In the genomic region with DNA sequence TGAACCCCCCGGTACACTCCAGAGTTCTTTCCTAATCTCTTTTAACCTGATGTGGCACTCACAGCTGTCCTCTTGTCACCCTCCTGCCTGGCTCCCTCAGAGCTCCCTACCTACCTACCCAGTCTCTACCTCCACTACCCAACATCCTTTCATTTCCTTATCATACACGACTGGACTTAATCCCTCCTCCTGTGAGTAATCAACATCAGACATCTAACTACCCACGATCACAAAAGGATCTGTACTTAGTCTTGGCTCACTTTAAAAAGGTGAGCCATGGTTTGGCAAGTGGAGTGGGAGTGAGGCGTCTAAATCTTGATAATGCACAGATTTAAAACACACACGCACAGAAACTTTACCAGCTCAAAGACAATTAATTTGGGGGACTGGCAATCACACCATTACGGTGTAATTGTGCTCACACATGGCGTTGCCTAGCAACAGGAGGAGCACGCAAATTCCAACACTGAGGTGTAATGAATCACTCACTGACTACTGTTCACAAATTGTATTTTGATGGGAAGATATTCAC, we compare ENCODE assay signal across 14 cellular contexts.
A peak's percentile ranks its signal among the peaks of the same experiment; 100 is the strongest.
DNase-seq lines count a peak whose midpoint lies in the region; ATAC-seq and TF ChIP-seq lines count a peak whose summit lies in the region.
"Had no signal": no experiment of that assay in that cellular context is flagged by ENCODE, and none has a peak within 500 bp of the region (broad histone marks: within the 10 kb centered on the region; RNA-seq: fewer than 3 reads in every experiment).

No MANE protein-coding gene starts in this region.

- in situ Hi-C loops in transverse colon (cut with MboI; ENCODE audit: low pct_ligation_motif_present in 1 of 4, low pct_unique_long_range_greater_than_20kb in 1 of 4, low sequenced_read_pairs in 3 of 4) = loop anchor here in 1 of 4 donors (25.0 kb wide), 1 partner anchor 354 kb away; no protein-coding TSS in a partner anchor

- DNase-seq in GM23338 (ENCODE audit: low spot score) (peak; percentile 56), NCI-H146 treated with DMSO at 0.1 percent for 48 hours (lab: John Stamatoyannopoulos, UW; ENCODE audit: unreplicated experiment) (peak; percentile 33), dermis blood vessel endothelial cell (peak; percentile 42), mucosa of descending colon (no peak), immature natural killer cell (no peak), transverse colon (no peak), activated T-cell treated with anti-CD3 and anti-CD28 coated beads for 4 hours (no peak)
- DNase-seq in activated CD4-positive, alpha-beta T cell treated with anti-CD3 and anti-CD28 coated beads, Interleukin-2, amount 10 ng/mL, durations not matched to agents 24 days and 14 days = no peak
- DNase-seq: activated CD4-positive, alpha-beta T cell treated with anti-CD3 and anti-CD28 coated beads for 1 hour; islet precursor cell; NCI-H345; SJCRH30; testis had no signal

- H3K27me3 ChIP-seq in GM23338 (ENCODE audit: insufficient read depth) = no peaks in the 10 kb centered on the region
- no peaks in the 10 kb centered on the region for H3K27me3 ChIP-seq in transverse colon
- H3K27me3 ChIP-seq: SJCRH30, testis had no signal

- H3K9me3 ChIP-seq in mucosa of descending colon = no peaks in the 10 kb centered on the region
- no peaks in the 10 kb centered on the region for H3K9me3 ChIP-seq in transverse colon
- H3K9me3 ChIP-seq: SJCRH30, testis had no signal

- H3K4me1 Mint-ChIP-seq in GM23338 (peaks cover 10% of the 10 kb centered on the region; the same call in 2 of the 3 replicates), immature natural killer cell (no peaks in the 10 kb centered on the region)
- no peaks in the 10 kb centered on the region for H3K4me1 Mint-ChIP-seq in activated CD4-positive, alpha-beta T cell treated with anti-CD3 and anti-CD28 coated beads, Interleukin-2, amount 10 ng/mL, durations not matched to agents 24 days and 14 days

- H3K79me2 ChIP-seq in GM23338 (replicated peaks; ENCODE audit: insufficient read depth) = no peaks in the 10 kb centered on the region

- no peaks in the 10 kb centered on the region for H4K20me1 ChIP-seq in GM23338 (replicated peaks; ENCODE audit: insufficient read depth)

- no peak overlapping the region for H3K4me3 Mint-ChIP-seq in GM23338
- no peak overlapping the region for H3K4me3 Mint-ChIP-seq in immature natural killer cell
- H3K4me3 Mint-ChIP-seq in activated CD4-positive, alpha-beta T cell treated with anti-CD3 and anti-CD28 coated beads, Interleukin-2, amount 10 ng/mL, durations not matched to agents 24 days and 14 days = no peak overlapping the region

- no peak overlapping the region for H3K27ac ChIP-seq in GM23338 (ENCODE audit: low read depth)
- H3K27ac ChIP-seq in transverse colon = no peak overlapping the region
- H3K27ac ChIP-seq: SJCRH30, testis had no signal

- WGBS in transverse colon (ENCODE audit: low coverage in 1 of 2), 2 donors = 43 to 44% methylated on average over 7 to 8 of the region's 8 CpGs

- H2AFZ ChIP-seq in GM23338 = no peak overlapping the region

- H3K36me3 Mint-ChIP-seq in GM23338 (ENCODE audit: low read depth) = no peaks in the 10 kb centered on the region
- peaks cover 0 to 3% (median 0%) of the 10 kb centered on the region in 3 donors for H3K36me3 Mint-ChIP-seq in immature natural killer cell
- no peaks in the 10 kb centered on the region for H3K36me3 Mint-ChIP-seq in activated CD4-positive, alpha-beta T cell treated with anti-CD3 and anti-CD28 coated beads, Interleukin-2, amount 10 ng/mL, durations not matched to agents 24 days and 14 days (ENCODE audit: low read depth)
- H3K36me3 Mint-ChIP-seq: activated naive CD4-positive, alpha-beta T cell treated with anti-CD3 and anti-CD28 coated beads, Interleukin-2, amount 50 U/mL, for 72 hours had no signal

- no peaks in the 10 kb centered on the region for H3K9me3 Mint-ChIP-seq in GM23338
- H3K9me3 Mint-ChIP-seq in immature natural killer cell = peaks cover 0 to 3% (median 0%) of the 10 kb centered on the region in 6 donors
- no peaks in the 10 kb centered on the region for H3K9me3 Mint-ChIP-seq in activated CD4-positive, alpha-beta T cell treated with anti-CD3 and anti-CD28 coated beads, Interleukin-2, amount 10 ng/mL, durations not matched to agents 24 days and 14 days
- H3K9me3 Mint-ChIP-seq: activated naive CD4-positive, alpha-beta T cell treated with anti-CD3 and anti-CD28 coated beads, Interleukin-2, amount 50 U/mL, for 72 hours had no signal

- no peaks in the 10 kb centered on the region for H3F3A ChIP-seq in GM23338 (replicated peaks; ENCODE audit: low read depth)

- H3K27ac Mint-ChIP-seq in GM23338 = no peak overlapping the region
- H3K27ac Mint-ChIP-seq in immature natural killer cell = no peak overlapping the region
- no peak overlapping the region for H3K27ac Mint-ChIP-seq in activated CD4-positive, alpha-beta T cell treated with anti-CD3 and anti-CD28 coated beads, Interleukin-2, amount 10 ng/mL, durations not matched to agents 24 days and 14 days

- intact Hi-C loops in mucosa of descending colon (cut with DNase I, micrococcal nuclease) (no loop called here), transverse colon (cut with DNase I; ENCODE audit: low total_unique reads) (no loop called here)
- intact Hi-C loops in activated CD4-positive, alpha-beta T cell treated with anti-CD3 and anti-CD28 coated beads, Interleukin-2, amount 10 ng/mL, durations not matched to agents 24 days and 14 days (cut with micrococcal nuclease) = no loop called here

- no peaks in the 10 kb centered on the region for H3K36me3 ChIP-seq in GM23338 (ENCODE audit: insufficient read depth)
- H3K36me3 ChIP-seq in mucosa of descending colon (ENCODE audit: low read depth) = no peaks in the 10 kb centered on the region
- no peaks in the 10 kb centered on the region for H3K36me3 ChIP-seq in transverse colon
- H3K36me3 ChIP-seq: SJCRH30 had no signal

- H3K4me3 ChIP-seq in GM23338 = no peak overlapping the region
- H3K4me3 ChIP-seq in mucosa of descending colon = no peak overlapping the region
- no peak overlapping the region for H3K4me3 ChIP-seq in transverse colon
- H3K4me3 ChIP-seq: SJCRH30, testis had no signal

- H3K9me2 ChIP-seq in GM23338 (ENCODE audit: insufficient read depth) = no peaks in the 10 kb centered on the region

- no peak overlapping the region for H3K4me2 ChIP-seq in GM23338

- H3K4me1 ChIP-seq in GM23338 (ENCODE audit: insufficient read depth) (peaks cover 4% of the 10 kb centered on the region; the same call in 1 of the 2 replicates), mucosa of descending colon (ENCODE audit: low read depth) (no peaks in the 10 kb centered on the region), transverse colon (no peaks in the 10 kb centered on the region)
- H3K4me1 ChIP-seq: SJCRH30, testis had no signal

- no peak for TF ChIP-seq CTCF in GM23338 (conservative IDR thresholded peaks at IDR 0.05; ENCODE audit: low read depth in 2 of 2)
- TF ChIP-seq CTCF in mucosa of descending colon (IDR thresholded peaks at IDR 0.05) = no peak
- no peak for TF ChIP-seq CTCF in transverse colon (IDR thresholded peaks at IDR 0.05)

- H3K27me3 Mint-ChIP-seq in GM23338 (ENCODE audit: insufficient read depth, low read depth, poor library complexity) = peaks cover 5% of the 10 kb centered on the region
- H3K27me3 Mint-ChIP-seq in immature natural killer cell (ENCODE audit: low read depth in 3 of 3) = peaks cover 0 to 2% (median 0%) of the 10 kb centered on the region in 3 donors
- peaks cover 53% of the 10 kb centered on the region for H3K27me3 Mint-ChIP-seq in activated CD4-positive, alpha-beta T cell treated with anti-CD3 and anti-CD28 coated beads, Interleukin-2, amount 10 ng/mL, durations not matched to agents 24 days and 14 days

- TF ChIP-seq POLR2A in transverse colon (IDR thresholded peaks at IDR 0.05) = no peak

- ATAC-seq in GM23338 (no peak), mucosa of descending colon (peak; percentile 24)

- no peak for TF ChIP-seq EP300 in transverse colon (IDR thresholded peaks at IDR 0.05; ENCODE audit: low read depth)

TF ChIP-seq in GM23338, 12 proteins besides CTCF, POLR2A, EP300 and RAD21:
- no peak for TF ChIP-seq EZH2phosphoT487 (IDR thresholded peaks at IDR 0.05; ENCODE audit: unreplicated experiment)
- TF ChIP-seq JUNB (IDR thresholded peaks at IDR 0.05; ENCODE audit: unreplicated experiment) = no peak
- TF ChIP-seq ZNF114 (CRISPR knock-in tag; IDR thresholded peaks at IDR 0.05) = no peak
- TF ChIP-seq NANOG (IDR thresholded peaks at IDR 0.05; ENCODE audit: borderline replicate concordance) = no peak
- no peak for TF ChIP-seq CREB1 (CRISPR knock-in tag; IDR thresholded peaks at IDR 0.05; ENCODE audit: low read depth)
- TF ChIP-seq STAT1 (IDR thresholded peaks at IDR 0.05; ENCODE audit: unreplicated experiment) = no peak
- no peak for TF ChIP-seq EZH2 (IDR thresholded peaks at IDR 0.05; ENCODE audit: low read depth, unreplicated experiment)
- no peak for TF ChIP-seq POLR2AphosphoS5 (IDR thresholded peaks at IDR 0.05; ENCODE audit: low read depth)

Comparison
In these comparisons a context has a peak if more than half of its experiments do, and no peak if none do; other contexts are left out.
1. DNase-seq: peak in GM23338 (single experiment), NCI-H146 treated with DMSO at 0.1 percent for 48 hours (single experiment) and dermis blood vessel endothelial cell (single experiment); none in mucosa of descending colon (0 of 3), immature natural killer cell (0 of 3), transverse colon (single experiment), activated T-cell treated with anti-CD3 and anti-CD28 coated beads for 4 hours (single experiment) and activated CD4-positive, alpha-beta T cell treated with anti-CD3 and anti-CD28 coated beads, Interleukin-2, amount 10 ng/mL, durations not matched to agents 24 days and 14 days (single experiment).